ENCODE assay signal across 8 cellular contexts in genomic region chr16:22368200-22368826, GRCh38. TPM values are rescaled to one million over a fixed set of nuclear protein-coding genes. Genes with fewer than 3 reads are reported as not detected.
DNase-seq lines count a peak whose midpoint lies in the region; ATAC-seq, FAIRE-seq and TF ChIP-seq lines count a peak whose summit lies in the region.
"Not testable (repeated sequence)": the region's sequence is repeated elsewhere in the genome, so short reads cannot be mapped to it uniquely, and the experiment has no call there.

No MANE protein-coding gene starts in this region.

- peaks cover 80% of the 10 kb centered on the region for H3K4me1 Mint-ChIP-seq in activated CD4-positive, alpha-beta memory T cell treated with anti-CD3 and anti-CD28 coated beads for 36 hours (ENCODE audit: low read depth)
- peaks cover 90% of the 10 kb centered on the region for H3K4me1 Mint-ChIP-seq in activated naive CD8-positive, alpha-beta T cell (ENCODE audit: low read depth)
- H3K4me1 Mint-ChIP-seq in endothelial cell (ENCODE audit: unreplicated experiment), result peaks cover 34% of the 10 kb centered on the region

- POLR2A ChIA-PET in activated CD4-positive, alpha-beta memory T cell treated with anti-CD3 and anti-CD28 coated beads for 36 hours (lab: Charles Lee), result not testable (repeated sequence)

- CTCF ChIA-PET in activated CD4-positive, alpha-beta memory T cell treated with anti-CD3 and anti-CD28 coated beads for 36 hours (lab: Charles Lee), result interaction anchor here (0.7 kb wide), 1 partner anchor 15 kb away, joined by 3 read pairs; no protein-coding TSS in a partner anchor

- not testable (repeated sequence) for H3K4me3 Mint-ChIP-seq in activated CD4-positive, alpha-beta memory T cell treated with anti-CD3 and anti-CD28 coated beads for 36 hours; endothelial cell (ENCODE audit: unreplicated experiment)
- H3K4me3 Mint-ChIP-seq in activated naive CD8-positive, alpha-beta T cell, result peak overlapping the region; percentile 97

- DNase-seq in DMS53 (lab: John Stamatoyannopoulos, UW), result peak; percentile 64
- DNase-seq in NCI-H146 (lab: John Stamatoyannopoulos, UW), result peak; percentile 45
- not testable (repeated sequence) for DNase-seq in activated CD4-positive, alpha-beta memory T cell treated with anti-CD3 and anti-CD28 coated beads for 36 hours; endothelial cell (ENCODE audit: low spot score); left lung; pancreas; thyroid gland

- TF ChIP-seq POLR2A in thyroid gland (IDR thresholded peaks at IDR 0.05), result not testable (repeated sequence)

- H3K9me3 ChIP-seq in left lung, pancreas, thyroid gland: not testable (repeated sequence)

- H3K36me3 ChIP-seq in left lung (peaks cover 0 to 14% of the 10 kb centered on the region in 2 donors), pancreas (peaks cover 0 to 13% (median 0%) of the 10 kb centered on the region in 3 donors), thyroid gland (peaks cover 11 to 16% of the 10 kb centered on the region in 2 donors)

- peak overlapping the region in 1 of 2 donors; percentile 81 for H3K27ac ChIP-seq in left lung
- H3K27ac ChIP-seq in pancreas, result peak overlapping the region in 2 of 4 donors; percentile 46 to 85
- peak overlapping the region; percentile 80 to 91 (median 81) for H3K27ac ChIP-seq in thyroid gland

- WGBS in pancreas, 2 donors, result 77 to 78% methylated on average over 8 of the region's 8 CpGs
- WGBS in thyroid gland, 2 donors, result 81 to 89% methylated on average over 8 of the region's 8 CpGs

- not testable (repeated sequence) for H3K27me3 ChIP-seq in left lung, pancreas, thyroid gland

- H3K36me3 Mint-ChIP-seq in activated CD4-positive, alpha-beta memory T cell treated with anti-CD3 and anti-CD28 coated beads for 36 hours, result peaks cover 39% of the 10 kb centered on the region
- peaks cover 13% of the 10 kb centered on the region for H3K36me3 Mint-ChIP-seq in activated naive CD8-positive, alpha-beta T cell
- peaks cover 10% of the 10 kb centered on the region for H3K36me3 Mint-ChIP-seq in endothelial cell (ENCODE audit: low read depth, unreplicated experiment)

- H3K27ac Mint-ChIP-seq in activated CD4-positive, alpha-beta memory T cell treated with anti-CD3 and anti-CD28 coated beads for 36 hours, result peak overlapping the region; percentile 56
- H3K27ac Mint-ChIP-seq in activated naive CD8-positive, alpha-beta T cell, result peak overlapping the region; percentile 80
- H3K27ac Mint-ChIP-seq in endothelial cell (ENCODE audit: unreplicated experiment), result peak overlapping the region; percentile 93

- H3K4me1 ChIP-seq in left lung (peaks cover 29 to 53% of the 10 kb centered on the region in 2 donors), pancreas (peaks cover 23 to 45% (median 30%) of the 10 kb centered on the region in 3 donors), thyroid gland (peaks cover 67 to 82% of the 10 kb centered on the region in 2 donors)

- not testable (repeated sequence) for H3K4me3 ChIP-seq in left lung; pancreas; thyroid gland (replicated peaks in 1 of 3)

- not testable (repeated sequence) for H3K9me3 Mint-ChIP-seq in activated CD4-positive, alpha-beta memory T cell treated with anti-CD3 and anti-CD28 coated beads for 36 hours; activated naive CD8-positive, alpha-beta T cell (ENCODE audit: low read depth); endothelial cell (ENCODE audit: unreplicated experiment)

- TF ChIP-seq CTCF in endothelial cell (IDR thresholded peaks at IDR 0.05; ENCODE audit: unreplicated experiment); left lung (IDR thresholded peaks at IDR 0.05); pancreas (IDR thresholded peaks at IDR 0.05); thyroid gland (IDR thresholded peaks at IDR 0.05): not testable (repeated sequence)

- FAIRE-seq in pancreas (lab: Jason Lieb, UNC), result not testable (repeated sequence)

- intact Hi-C loops in activated CD4-positive, alpha-beta memory T cell treated with anti-CD3 and anti-CD28 coated beads for 36 hours (cut with micrococcal nuclease); left lung (cut with DNase I); pancreas (cut with DNase I); thyroid gland (cut with DNase I): not testable (repeated sequence)

- H3K27me3 Mint-ChIP-seq in activated CD4-positive, alpha-beta memory T cell treated with anti-CD3 and anti-CD28 coated beads for 36 hours; activated naive CD8-positive, alpha-beta T cell; endothelial cell (ENCODE audit: unreplicated experiment): not testable (repeated sequence)

- ATAC-seq in left lung (peak; percentile 14), pancreas (peak; percentile 36 to 61 (median 38))

RNA-seq across cellular contexts. Expression of gene CDR2, which starts 6.1 kb away (rescaled TPM):
- total RNA-seq in activated CD4-positive, alpha-beta memory T cell treated with anti-CD3 and anti-CD28 coated beads for 36 hours, result 10 to 100 TPM; 44.0 to 44.4 TPM
- total RNA-seq in endothelial cell (ENCODE audit: unreplicated experiment) (26.3 TPM), left lung (10 to 100 TPM; 17.3 to 18.7 TPM), pancreas (10 to 100 TPM in 2 of 6 donors, 1 to 10 TPM in 4; 8.3 to 15.5 (median 9.2) TPM), thyroid gland (10 to 100 TPM; 55.5 to 92.8 (median 79.2) TPM)
- 1 to 10 TPM; 7.9 to 9.3 TPM for polyA plus RNA-seq in pancreas
